ENCODE assay signal across 7 cellular contexts in the genomic region with DNA sequence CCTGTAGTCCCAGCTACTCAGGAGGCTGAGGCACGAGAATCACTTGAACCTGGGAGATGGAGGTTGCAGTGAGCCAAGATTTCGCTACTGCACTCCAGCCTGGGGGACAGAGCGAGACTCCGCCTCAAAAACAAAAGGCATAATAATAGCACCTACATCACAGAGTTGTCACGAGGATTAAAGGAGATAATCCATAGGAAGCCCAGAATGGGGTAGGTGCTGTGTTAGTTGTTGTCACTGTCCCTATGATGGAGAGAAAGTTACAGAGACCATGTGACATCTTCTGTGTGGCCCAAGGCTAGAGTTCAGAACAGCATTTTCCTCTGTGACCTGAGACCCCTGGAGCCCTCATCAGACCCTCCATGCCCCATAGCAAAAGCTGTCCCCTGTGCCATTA. TPM values are rescaled to one million over a fixed set of nuclear protein-coding genes. Genes with fewer than 3 reads are reported as not detected.
"Had no signal": no experiment of that assay in that cellular context is flagged by ENCODE, and none has a peak within 500 bp of the region (broad histone marks: within the 10 kb centered on the region; RNA-seq: fewer than 3 reads in every experiment).

No MANE protein-coding gene starts in this region.

RNA-seq across cellular contexts. Expression of gene CELA2A, which starts 7.4 kb away (rescaled TPM):
- total RNA-seq: LHCN-M2, MCF 10A, NCI-H460, OCI-LY7, Peyer's patch, Right ventricle myocardium superior, SK-MEL-5 had no signal

RNA-seq across cellular contexts. Expression of gene CELA2B, which starts 12.0 kb away (rescaled TPM):
- total RNA-seq: LHCN-M2, MCF 10A, NCI-H460, OCI-LY7, Peyer's patch, Right ventricle myocardium superior, SK-MEL-5 had no signal

RNA-seq across cellular contexts. Expression of gene CTRC, which starts 25.7 kb away (rescaled TPM):
- total RNA-seq: LHCN-M2, MCF 10A, NCI-H460, OCI-LY7, Right ventricle myocardium superior, SK-MEL-5 had no signal
